In genomic region chr13:96000069-96000468, GRCh38 we compare ENCODE assay signal across 1 cellular context.
TF ChIP-seq lines count a peak whose summit lies in the region.

No MANE protein-coding gene starts in this region.

TF ChIP-seq in WTC11, 78 proteins besides CTCF, POLR2A, EP300 and RAD21 (continued from another document):
- no peak for TF ChIP-seq ESRRA (CRISPR knock-in tag; IDR thresholded peaks at IDR 0.05; ENCODE audit: borderline replicate concordance)
- TF ChIP-seq ARID4B (CRISPR knock-in tag; IDR thresholded peaks at IDR 0.05; ENCODE audit: borderline replicate concordance) = no peak
- no peak for TF ChIP-seq PRRX2 (CRISPR knock-in tag; IDR thresholded peaks at IDR 0.05)
- TF ChIP-seq USF2 (CRISPR knock-in tag; IDR thresholded peaks at IDR 0.05) = no peak
- TF ChIP-seq TEAD1 (CRISPR knock-in tag; IDR thresholded peaks at IDR 0.05) = no peak
- TF ChIP-seq TCF7 (CRISPR knock-in tag; IDR thresholded peaks at IDR 0.05; ENCODE audit: low read depth) = no peak
- TF ChIP-seq FOXJ3 (CRISPR knock-in tag; IDR thresholded peaks at IDR 0.05; ENCODE audit: borderline replicate concordance) = no peak
- TF ChIP-seq IRF2 (CRISPR knock-in tag; IDR thresholded peaks at IDR 0.05; ENCODE audit: borderline replicate concordance, low read depth) = no peak
- no peak for TF ChIP-seq ATF1 (CRISPR knock-in tag; IDR thresholded peaks at IDR 0.05)
- TF ChIP-seq CBFB (CRISPR knock-in tag; IDR thresholded peaks at IDR 0.05; ENCODE audit: low read depth) = no peak
- TF ChIP-seq NR3C1 (CRISPR knock-in tag; conservative IDR thresholded peaks at IDR 0.05; ENCODE audit: low read depth) = no peak
- no peak for TF ChIP-seq ZNF416 (CRISPR knock-in tag; IDR thresholded peaks at IDR 0.05)
TF ChIP-seq in WTC11: peak in this region for 0.
